18 cellular contexts compared by ENCODE assay signal in genomic region chrX:36214924-36215323, GRCh38.
"Had no signal": no experiment of that assay in that cellular context is flagged by ENCODE, and none has a peak within 500 bp of the region (broad histone marks: within the 10 kb centered on the region; RNA-seq: fewer than 3 reads in every experiment).

No MANE protein-coding gene starts in this region.

- DNase-seq: activated CD4-positive, alpha-beta T cell treated with anti-CD3 and anti-CD28 coated beads for 1 hour; activated CD4-positive, alpha-beta T cell treated with anti-CD3 and anti-CD28 coated beads, Interleukin-2, amount 50 U/mL, for 1 hour; activated CD8-positive, alpha-beta T cell treated with anti-CD3 and anti-CD28 coated beads, Interleukin-2, amount 10 ng/mL, durations not matched to agents 7 days and 5 days; activated gamma-delta T cell; activated naive CD4-positive, alpha-beta T cell treated with anti-CD3 and anti-CD28 coated beads, Interleukin-2, amount 50 U/mL, for 16 hours; activated naive CD8-positive, alpha-beta T cell treated with anti-CD3 and anti-CD28 coated beads, Interleukin-2, amount 50 U/mL, for 24 hours; body of pancreas; erythroblast; foreskin fibroblast; heart right ventricle; islet precursor cell; left cardiac atrium; midbrain; natural killer cell; substantia nigra; thyroid gland had no signal

- H3K9me3 ChIP-seq: body of pancreas, heart right ventricle, prostate gland, right atrium auricular region, thyroid gland had no signal

- H3K4me3 ChIP-seq: body of pancreas, heart right ventricle, prostate gland, right atrium auricular region, thyroid gland had no signal

- H3K4me1 ChIP-seq: body of pancreas, heart right ventricle, prostate gland, right atrium auricular region, thyroid gland had no signal

- ATAC-seq: activated CD8-positive, alpha-beta T cell treated with anti-CD3 and anti-CD28 coated beads, Interleukin-2, amount 10 ng/mL, durations not matched to agents 7 days and 5 days; activated naive CD8-positive, alpha-beta T cell treated with anti-CD3 and anti-CD28 coated beads, Interleukin-2, amount 50 U/mL, for 24 hours; body of pancreas; heart right ventricle; left cardiac atrium; natural killer cell had no signal

- H3K27ac ChIP-seq: body of pancreas, heart right ventricle, prostate gland, right atrium auricular region, thyroid gland had no signal

- H3K36me3 ChIP-seq: heart right ventricle, prostate gland, right atrium auricular region, thyroid gland had no signal

- H3K27me3 ChIP-seq: body of pancreas, right atrium auricular region, thyroid gland had no signal
